11 cellular contexts compared by ENCODE assay signal in genomic region chr5:171308453-171309275, GRCh38. TPM values are rescaled to one million over a fixed set of nuclear protein-coding genes. Genes with fewer than 3 reads are reported as not detected.
A peak's percentile ranks its signal among the peaks of the same experiment; 100 is the strongest.
DNase-seq lines count a peak whose midpoint lies in the region; ATAC-seq and TF ChIP-seq lines count a peak whose summit lies in the region.
"Had no signal": no experiment of that assay in that cellular context is flagged by ENCODE, and none has a peak within 500 bp of the region (broad histone marks: within the 10 kb centered on the region; RNA-seq: fewer than 3 reads in every experiment).

TLX3 (plus strand) TSS chr5:171309248; CDS start chr5:171309366, 118 bp downstream.

- peaks cover 8% of the 10 kb centered on the region; the same call in 1 of the 2 replicates for H3K79me2 ChIP-seq in SK-N-SH (ENCODE audit: insufficient read depth)
- no peaks in the 10 kb centered on the region for H3K79me2 ChIP-seq in GM23248 (ENCODE audit: insufficient read depth)

- TF ChIP-seq EP300 in SK-N-SH (IDR thresholded peaks at IDR 0.05; ENCODE audit: borderline replicate concordance in 1 of 2, low read depth in 1 of 2, low read length in 1 of 2): peak in 1 of 2 experiments; percentile 8; a peak in 2 of 4 replicates

- DNase-seq in HFF-Myc (ENCODE audit: extremely low read depth, low read depth): peak; percentile 11
- peak; percentile 94 for DNase-seq in SK-N-SH
- no peak for DNase-seq in immature natural killer cell
- DNase-seq in superior temporal gyrus (ENCODE audit: extremely low spot score): no peak
- no peak for DNase-seq in GM23248
- no peak for DNase-seq in T-helper 9 cell
- DNase-seq: aorta had no signal

- in situ Hi-C loops in GM23248 (cut with MboI): no loop called here

- H3F3A ChIP-seq in SK-N-SH (replicated peaks; ENCODE audit: insufficient read depth) (peaks cover 3% of the 10 kb centered on the region), GM23248 (ENCODE audit: insufficient read depth) (no peaks in the 10 kb centered on the region)

- H3K9ac ChIP-seq in BLaER1 (no peak within 1 kb of the TSS), SK-N-SH (peak within 1 kb of the TSS; percentile 78), GM23248 (no peak within 1 kb of the TSS)

- H4K20me1 ChIP-seq in BLaER1 (no peaks in the 10 kb centered on the region), SK-N-SH (ENCODE audit: insufficient read depth) (no peaks in the 10 kb centered on the region), GM23248 (ENCODE audit: insufficient read depth) (no peaks in the 10 kb centered on the region)

- peaks cover 15 to 65% (median 47%) of the 10 kb centered on the region in 3 donors for H3K27me3 Mint-ChIP-seq in immature natural killer cell (ENCODE audit: low read depth in 3 of 3)

- H3K27me3 ChIP-seq in BLaER1 (peaks cover 41% of the 10 kb centered on the region), SK-N-SH (ENCODE audit: insufficient read depth) (no peaks in the 10 kb centered on the region; the same call in 1 of the 2 replicates), GM23248 (replicated peaks; ENCODE audit: insufficient read depth) (peaks cover 81% of the 10 kb centered on the region)

- peaks cover 0 to 5% (median 4%) of the 10 kb centered on the region in 3 donors for H3K36me3 Mint-ChIP-seq in immature natural killer cell

- H3K4me3 ChIP-seq in BLaER1 (0 out of 2 replicates have a peak within 1 kb of the TSS, but pooled peaks have one; percentile 22), HFF-Myc (replicated peaks; ENCODE audit: low read depth, low read length) (no peak within 1 kb of the TSS), SK-N-SH (ENCODE audit: low read depth in 2 of 2, low read length in 1 of 2) (peak within 1 kb of the TSS; percentile 86 to 87), GM23248 (no peak within 1 kb of the TSS)

- no peak within 1 kb of the TSS for H3K27ac Mint-ChIP-seq in immature natural killer cell

- H3K9me3 ChIP-seq in BLaER1: peaks cover 66% of the 10 kb centered on the region
- no peaks in the 10 kb centered on the region for H3K9me3 ChIP-seq in SK-N-SH
- H3K9me3 ChIP-seq in GM23248 (ENCODE audit: low read depth): no peaks in the 10 kb centered on the region

- peaks cover 42 to 52% of the 10 kb centered on the region in 2 donors for H3K4me1 Mint-ChIP-seq in immature natural killer cell

- no peak; the same call in 1 of the 2 replicates for TF ChIP-seq RAD21 in SK-N-SH (IDR thresholded peaks at IDR 0.05; ENCODE audit: low read length)

- ATAC-seq in HG02973 (IDR thresholded peaks at IDR 0.05; ENCODE audit: unreplicated experiment): no peak

- H3K36me3 ChIP-seq in BLaER1 (no peaks in the 10 kb centered on the region), SK-N-SH (replicated peaks in 1 of 2; ENCODE audit: control insufficient read depth in 1 of 2, insufficient read depth in 2 of 2, low read length in 1 of 2) (no peaks in the 10 kb centered on the region), GM23248 (ENCODE audit: low read depth) (no peaks in the 10 kb centered on the region)

- WGBS in SK-N-SH (ENCODE audit: low lambda C conversion rate): 12% methylated on average over 38 of the region's 73 CpGs
- WGBS in GM23248 (ENCODE audit: low coverage in 1 of 2, low lambda C conversion rate in 2 of 2, missing lambda C conversion rate in 2 of 2), 2 experiments: 17 to 19% methylated on average over 66 to 72 of the region's 73 CpGs

- H2AFZ ChIP-seq in SK-N-SH (ENCODE audit: low read depth) (peak within 1 kb of the TSS; percentile 95), GM23248 (no peak within 1 kb of the TSS)

- H3K9me2 ChIP-seq in SK-N-SH (no peaks in the 10 kb centered on the region), GM23248 (ENCODE audit: insufficient read depth) (no peaks in the 10 kb centered on the region)

- no peak within 1 kb of the TSS for H3K27ac ChIP-seq in BLaER1
- H3K27ac ChIP-seq in SK-N-SH (ENCODE audit: low read depth in 2 of 2, low read length in 1 of 2): peak within 1 kb of the TSS in 1 of 2 experiments; percentile 95; a peak in 2 of 4 replicates
- H3K27ac ChIP-seq in GM23248: no peak within 1 kb of the TSS

- peak within 1 kb of the TSS; percentile 25 to 69 (median 42) for H3K4me3 Mint-ChIP-seq in immature natural killer cell

- TF ChIP-seq CTCF in HFF-Myc (IDR thresholded peaks at IDR 0.05; ENCODE audit: low read depth, low read length, missing control alignments) (no peak), SK-N-SH (IDR thresholded peaks at IDR 0.05) (0 out of 2 replicates have a peak, but pooled peaks have one; percentile 23)

- H3K4me1 ChIP-seq in BLaER1 (no peaks in the 10 kb centered on the region), SK-N-SH (ENCODE audit: control insufficient read depth in 1 of 2, insufficient read depth in 2 of 2, low read depth in 1 of 2, low read length in 1 of 2) (peaks cover 0 to 55% of the 10 kb centered on the region in 2 experiments; a peak in 2 of 4 replicates), GM23248 (ENCODE audit: insufficient read depth) (peaks cover 3% of the 10 kb centered on the region; the same call in 1 of the 2 replicates)

- H3K9me3 Mint-ChIP-seq in immature natural killer cell: peaks cover 0 to under 1% (median 0%) of the 10 kb centered on the region in 6 donors

- H3K4me2 ChIP-seq in BLaER1 (no peak within 1 kb of the TSS), SK-N-SH (peak within 1 kb of the TSS; percentile 98), GM23248 (ENCODE audit: unreplicated experiment) (no peak within 1 kb of the TSS)

- POLR2A ChIA-PET in SK-N-SH (lab: Yijun Ruan, JAX): interaction anchor here (0.6 to 2.4 kb wide), 15 partner anchors 9 to 712 kb away, joined by 3 to 20 read pairs (median 4); no protein-coding TSS in a partner anchor

- CTCF ChIA-PET in SK-N-SH (lab: Yijun Ruan, JAX): interaction anchor here (0.6 to 4.7 kb wide), 22 partner anchors 8 to 564 kb away, joined by 3 to 46 read pairs (median 4); no protein-coding TSS in a partner anchor

TF ChIP-seq in SK-N-SH, 30 proteins besides CTCF, POLR2A, EP300 and RAD21 (continues in another document):
- TF ChIP-seq RFX5 (IDR thresholded peaks at IDR 0.05; ENCODE audit: low read length) (peak; percentile 89), SIN3A (IDR thresholded peaks at IDR 0.05; ENCODE audit: borderline replicate concordance, low read depth, low read length) (peak; percentile 16; the same call in 1 of the 2 replicates), EZH2phosphoT487 (IDR thresholded peaks at IDR 0.05; ENCODE audit: borderline replicate concordance, low read depth) (no peak), IRF3 (IDR thresholded peaks at IDR 0.05; ENCODE audit: low read depth, low read length) (peak; percentile 90), FOSL2 (IDR thresholded peaks at IDR 0.05; ENCODE audit: borderline replicate concordance, low read depth) (peak; percentile 5; the same call in 1 of the 2 replicates), MAX (IDR thresholded peaks at IDR 0.05; ENCODE audit: low read depth) (peak; percentile 42), MXI1 (IDR thresholded peaks at IDR 0.05; ENCODE audit: low read depth, low read length) (peak; percentile 65), POLR2AphosphoS5 (IDR thresholded peaks at IDR 0.05; ENCODE audit: low read depth, low read length) (0 out of 2 replicates have a peak, but pooled peaks have one; percentile 37), RCOR1 (IDR thresholded peaks at IDR 0.05; ENCODE audit: low read length) (peak; percentile 77), JUND (IDR thresholded peaks at IDR 0.05) (0 out of 2 replicates have a peak, but pooled peaks have one; percentile 6), CHD2 (IDR thresholded peaks at IDR 0.05; ENCODE audit: low read length, partially characterized antibody) (peak; percentile 12), ELF1 (IDR thresholded peaks at IDR 0.05) (no peak), YY1 (IDR thresholded peaks at IDR 0.05; ENCODE audit: low read depth) (0 out of 2 replicates have a peak, but pooled peaks have one; percentile 42)

RNA-seq across cellular contexts. Expression of gene TLX3, which starts in this region (rescaled TPM):
- polyA plus RNA-seq in SK-N-SH (2012; rRNA removed): 3.6 and 4.7 TPM in 2 replicates
- 2.6 and 4.2 TPM in 2 replicates for polyA plus RNA-seq in SK-N-SH (2012; cell fraction: cytosol; rRNA removed)
- polyA plus RNA-seq in SK-N-SH (2012; cell fraction: nucleus; rRNA removed): 5.8 and 10.6 TPM in 2 replicates
- not detected for polyA plus RNA-seq in immature natural killer cell
- not detected in 2 replicates for total RNA-seq in GM23248 (2014; rRNA removed; shearing (Covaris generic))
- not detected in 2 replicates for polyA plus RNA-seq in GM23248 (2016; fragmentation: Nextera tagmentation; extraction: Ambion mirVana)
- total RNA-seq: aorta, glomerular endothelial cell, progenitor cell of endocrine pancreas had no signal
- polyA plus RNA-seq: aorta had no signal

Comparison
In these comparisons a context has a peak if more than half of its experiments do, and no peak if none do; other contexts are left out.
1. H3K4me3 ChIP-seq: peak in BLaER1 (single experiment) and SK-N-SH (2 of 2); none in HFF-Myc (single experiment) and GM23248 (single experiment).
2. DNase-seq: peak in HFF-Myc (single experiment) and SK-N-SH (single experiment); none in immature natural killer cell (0 of 3), superior temporal gyrus (single experiment), GM23248 (single experiment) and T-helper 9 cell (single experiment).